In genomic region chr11:126081915-126082250, GRCh38 we compare ENCODE assay signal across 2 cellular contexts.
TF ChIP-seq lines count a peak whose summit lies in the region.

No MANE protein-coding gene starts in this region.

TF ChIP-seq in K562, 482 proteins besides CTCF, POLR2A, EP300 and RAD21:
- TF ChIP-seq ZNF384 (IDR thresholded peaks at IDR 0.05; ENCODE audit: low read depth, low read length) (no peak), NR2C2 (CRISPR knock-in tag; IDR thresholded peaks at IDR 0.05) (no peak), NR2C2 (tag; IDR thresholded peaks at IDR 0.05) (no peak), FUS (optimal IDR thresholded peaks at IDR 0.05; ENCODE audit: low read depth, low read length) (no peak), ZC3H4 (CRISPR knock-in tag; IDR thresholded peaks at IDR 0.05; ENCODE audit: borderline replicate concordance) (no peak), HINFP (tag; conservative IDR thresholded peaks at IDR 0.05; ENCODE audit: low read depth) (no peak), RBM25 (IDR thresholded peaks at IDR 0.05; ENCODE audit: low read depth, low read length, severe bottlenecking) (peak; percentile 68)

TF ChIP-seq in HepG2, 621 proteins besides CTCF, POLR2A, EP300 and RAD21:
- no peak for TF ChIP-seq ARID5B (CRISPR knock-in tag; IDR thresholded peaks at IDR 0.05)
- peak; percentile 77 for TF ChIP-seq ZNF629 (CRISPR knock-in tag; conservative IDR thresholded peaks at IDR 0.05)
